ENCODE assay signal across 25 cellular contexts in the genomic region with DNA sequence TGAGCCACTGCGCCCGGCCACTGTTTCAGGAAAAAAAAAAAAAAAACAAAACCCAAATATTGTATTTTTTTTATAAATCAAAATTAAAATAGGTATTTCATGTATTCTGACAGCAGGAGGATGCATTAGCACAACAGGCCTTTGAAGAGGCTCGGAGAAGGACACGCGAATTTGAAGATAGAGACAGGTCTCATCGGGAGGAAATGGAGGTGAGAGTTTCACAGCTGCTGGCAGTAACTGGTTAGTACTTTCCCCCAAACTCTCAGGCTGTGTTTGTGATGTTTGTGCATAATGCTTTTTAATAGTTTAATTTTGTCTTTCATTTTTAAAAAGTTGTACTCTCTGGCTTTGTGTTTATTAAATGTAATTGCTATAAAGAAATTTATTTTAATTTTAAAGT.
"Had no signal": no experiment of that assay in that cellular context is flagged by ENCODE, and none has a peak within 500 bp of the region (broad histone marks: within the 10 kb centered on the region; RNA-seq: fewer than 3 reads in every experiment).

No MANE protein-coding gene starts in this region.

- DNase-seq: colonic mucosa; cortex of kidney; effector CD8-positive, alpha-beta T cell; endodermal cell; erythroblast; esophagus squamous epithelium; foreskin melanocyte; gastrocnemius medialis; glutamatergic neuron; head of caudate nucleus; heart right ventricle; hippocampal formation; left cardiac atrium; left lung; left ventricle myocardium superior; lower lobe of right lung; mucosa of descending colon; naive B cell had no signal

- H3K4me3 Mint-ChIP-seq: dendritic cell treated with granulocyte-macrophage colony-stimulating factor and Interleukin-4, amounts not matched to agents 40 ng/mL and 50 ng/mL, for 4 days; endodermal cell; mesothelial cell of epicardium; naive B cell had no signal

- FAIRE-seq: endometrium, islet of Langerhans, keratinocyte had no signal

- ATAC-seq: esophagus mucosa, gastrocnemius medialis, heart right ventricle, left cardiac atrium, left lung, left ventricle myocardium superior, lower lobe of right lung, mucosa of descending colon had no signal

- H3K4me1 ChIP-seq: colonic mucosa, left lung had no signal

- H3K9me3 Mint-ChIP-seq: dendritic cell treated with granulocyte-macrophage colony-stimulating factor and Interleukin-4, amounts not matched to agents 40 ng/mL and 50 ng/mL, for 4 days; endodermal cell; mesothelial cell of epicardium; naive B cell had no signal

- H3K4me3 ChIP-seq: colonic mucosa, esophagus squamous epithelium, gastrocnemius medialis, heart right ventricle, left lung, lower lobe of right lung, mucosa of descending colon had no signal

- H3K27me3 ChIP-seq: colonic mucosa, esophagus squamous epithelium, gastrocnemius medialis, heart right ventricle, left lung had no signal

- H3K27ac ChIP-seq: colonic mucosa, epithelial cell of prostate, esophagus squamous epithelium, heart right ventricle, left lung, lower lobe of right lung had no signal

- H3K27me3 Mint-ChIP-seq: dendritic cell treated with granulocyte-macrophage colony-stimulating factor and Interleukin-4, amounts not matched to agents 40 ng/mL and 50 ng/mL, for 4 days; naive B cell had no signal

- H3K36me3 ChIP-seq: colonic mucosa, gastrocnemius medialis had no signal

- H3K4me1 Mint-ChIP-seq: endodermal cell, mesothelial cell of epicardium had no signal

- H3K27ac Mint-ChIP-seq: dendritic cell treated with granulocyte-macrophage colony-stimulating factor and Interleukin-4, amounts not matched to agents 40 ng/mL and 50 ng/mL, for 4 days; endodermal cell; mesothelial cell of epicardium; naive B cell had no signal

- H3K9me3 ChIP-seq: colonic mucosa, esophagus squamous epithelium, gastrocnemius medialis, heart right ventricle, left lung, lower lobe of right lung, mucosa of descending colon had no signal
